ENCODE assay signal across 20 cellular contexts in genomic region chrX:141904262-141904661, GRCh38. TPM values are rescaled to one million over a fixed set of nuclear protein-coding genes. Genes with fewer than 3 reads are reported as not detected.
"Had no signal": no experiment of that assay in that cellular context is flagged by ENCODE, and none has a peak within 500 bp of the region (broad histone marks: within the 10 kb centered on the region; RNA-seq: fewer than 3 reads in every experiment).

No MANE protein-coding gene starts in this region.

- H3K4me3 ChIP-seq: ascending aorta, body of pancreas had no signal

- H3K4me1 ChIP-seq: ascending aorta, body of pancreas had no signal

- DNase-seq: activated CD4-positive, alpha-beta T cell treated with anti-CD3 and anti-CD28 coated beads, Interleukin-2, amount 10 ng/mL, durations not matched to agents 24 days and 14 days; activated CD4-positive, alpha-beta T cell treated with anti-CD3 and anti-CD28 coated beads, Interleukin-2, amount 50 U/mL, for 48 hours; activated CD4-positive, CD25-positive, alpha-beta regulatory T cell treated with anti-CD3 and anti-CD28 coated beads, Interleukin-2, amount 50 U/mL, for 72 hours; activated CD8-positive, alpha-beta memory T cell treated with anti-CD3 and anti-CD28 coated beads, Interleukin-2, amount 10 ng/mL, durations not matched to agents 7 days and 5 days; activated effector memory CD4-positive, alpha-beta T cell treated with Interleukin-2 at 50 U/mL for 16 hours; activated naive CD4-positive, alpha-beta T cell; activated T-cell treated with anti-CD3 and anti-CD28 coated beads, Interleukin-2, amount 50 U/mL, for 24 hours; amniotic stem cell; body of pancreas; cortex of kidney; IMR-90; KG1; NCI-H1048; NCI-H1417 treated with DMSO at 0.1 percent for 48 hours; NCI-H187; NCI-H524 treated with DMSO at 0.1 percent for 48 hours; RPMI8226; T-helper 17 cell; T-helper 9 cell had no signal

- H3K27ac ChIP-seq: ascending aorta, body of pancreas had no signal

- H3K36me3 ChIP-seq: ascending aorta had no signal

- H3K9me3 ChIP-seq: ascending aorta, body of pancreas had no signal

- H3K27me3 ChIP-seq: ascending aorta, body of pancreas had no signal

RNA-seq across cellular contexts. Expression of gene MAGEC1, which starts 0.6 kb away (rescaled TPM):
- polyA plus RNA-seq: IMR-90 had no signal
